12 cellular contexts compared by ENCODE assay signal in genomic region chr10:3924344-3924743, GRCh38.
DNase-seq lines count a peak whose midpoint lies in the region; ATAC-seq lines count a peak whose summit lies in the region.
"Had no signal": no experiment of that assay in that cellular context is flagged by ENCODE, and none has a peak within 500 bp of the region (broad histone marks: within the 10 kb centered on the region; RNA-seq: fewer than 3 reads in every experiment).

No MANE protein-coding gene starts in this region.

- H2BK12ac ChIP-seq in mesenchymal stem cell (ENCODE audit: low read length in 2 of 2) = peak overlapping the region; percentile 15 to 43

- no peak overlapping the region for H3K14ac ChIP-seq in mesenchymal stem cell (ENCODE audit: low read length in 2 of 2)

- H3K4me3 ChIP-seq in mesenchymal stem cell (ENCODE audit: insufficient read depth in 1 of 2, low read depth in 1 of 2, low read length in 2 of 2) = no peak overlapping the region
- H3K4me3 ChIP-seq: prostate gland had no signal

- H3K18ac ChIP-seq in mesenchymal stem cell (ENCODE audit: low read depth in 1 of 2, low read length in 2 of 2) = peak overlapping the region in 1 of 2 experiments; percentile 3

- H2BK5ac ChIP-seq in mesenchymal stem cell (ENCODE audit: low read depth, low read length, poor library complexity, severe bottlenecking) = no peak overlapping the region

- no peaks in the 10 kb centered on the region for H3K79me1 ChIP-seq in mesenchymal stem cell (replicated peaks; ENCODE audit: low read length, poor library complexity, severe bottlenecking)

- H3K23ac ChIP-seq in mesenchymal stem cell (ENCODE audit: low read length in 2 of 2) = no peak overlapping the region

- H2AK5ac ChIP-seq in mesenchymal stem cell (ENCODE audit: low read length, severe bottlenecking) = no peak overlapping the region

- no peaks in the 10 kb centered on the region for H3K9me3 ChIP-seq in mesenchymal stem cell (ENCODE audit: control insufficient read depth, low read length)
- H3K9me3 ChIP-seq: prostate gland had no signal

- H3K9ac ChIP-seq in mesenchymal stem cell (ENCODE audit: low read length) = peak overlapping the region; percentile 53

- H3K4me1 ChIP-seq in mesenchymal stem cell (ENCODE audit: control insufficient read depth, insufficient read depth, low read depth, low read length) = no peaks in the 10 kb centered on the region
- H3K4me1 ChIP-seq: prostate gland had no signal

- H3K27me3 ChIP-seq in mesenchymal stem cell (ENCODE audit: control insufficient read depth in 1 of 2, insufficient read depth in 1 of 2, low read length in 2 of 2) = no peaks in the 10 kb centered on the region

- no peak for ATAC-seq in GM21723 (IDR thresholded peaks at IDR 0.05; ENCODE audit: unreplicated experiment)

- H2BK15ac ChIP-seq in mesenchymal stem cell (ENCODE audit: low read depth, poor library complexity, severe bottlenecking) = no peak overlapping the region

- H3K36me3 ChIP-seq in mesenchymal stem cell (ENCODE audit: control insufficient read depth in 1 of 2, insufficient read depth in 2 of 2, low read depth in 1 of 2, low read length in 2 of 2) = no peaks in the 10 kb centered on the region
- H3K36me3 ChIP-seq: prostate gland had no signal

- H4K91ac ChIP-seq in mesenchymal stem cell (ENCODE audit: low read length) = no peak overlapping the region

- H3K27ac ChIP-seq in mesenchymal stem cell (ENCODE audit: low read length, poor library complexity, severe bottlenecking) = peak overlapping the region; percentile 48
- H3K27ac ChIP-seq: prostate gland had no signal

- no peak overlapping the region for H2AFZ ChIP-seq in mesenchymal stem cell (ENCODE audit: low read depth, low read length)

- H3K4me2 ChIP-seq in mesenchymal stem cell (ENCODE audit: low read length, poor library complexity, severe bottlenecking) = peak overlapping the region; percentile 18

- H4K8ac ChIP-seq in mesenchymal stem cell (ENCODE audit: low read length) = no peak overlapping the region

- H3K4ac ChIP-seq in mesenchymal stem cell (ENCODE audit: low read depth in 1 of 2, low read length in 2 of 2) = no peak overlapping the region

- H2BK120ac ChIP-seq in mesenchymal stem cell (ENCODE audit: low read depth, low read length) = no peak overlapping the region

- WGBS in mesenchymal stem cell = 10% methylated on average over 4 of the region's 5 CpGs

- DNase-seq in AG20443 (ENCODE audit: low spot score) = peak; percentile 77
- peak; percentile 18 for DNase-seq in LoVo (ENCODE audit: low spot score)
- peak; percentile 28 for DNase-seq in dedifferentiated amniotic fluid mesenchymal stem cell (ENCODE audit: extremely low spot score)
- DNase-seq in mesenchymal stem cell = peak; percentile 98
- DNase-seq in stimulated activated CD4-positive, alpha-beta T cell treated with anti-CD3 and anti-CD28 coated beads, Interleukin-1b, Interleukin-23, amount 100 ng/mL, for 48 hours = no peak
- DNase-seq in activated effector memory CD4-positive, alpha-beta T cell treated with Interleukin-2 at 50 U/mL for 16 hours = no peak
- no peak for DNase-seq in Ammon's horn (ENCODE audit: low spot score)
- DNase-seq: CD4-positive, alpha-beta T cell; NCI-H1105; T1000 had no signal

Comparison
In these comparisons a context has a peak if more than half of its experiments do, and no peak if none do; other contexts are left out.
1. DNase-seq: peak in AG20443 (single experiment), LoVo (single experiment), dedifferentiated amniotic fluid mesenchymal stem cell (single experiment) and mesenchymal stem cell (single experiment); none in stimulated activated CD4-positive, alpha-beta T cell treated with anti-CD3 and anti-CD28 coated beads, Interleukin-1b, Interleukin-23, amount 100 ng/mL, for 48 hours (single experiment), activated effector memory CD4-positive, alpha-beta T cell treated with Interleukin-2 at 50 U/mL for 16 hours (single experiment) and Ammon's horn (single experiment).